8 cellular contexts compared by ENCODE assay signal in genomic region chr17:44014437-44015172, GRCh38. TPM values are rescaled to one million over a fixed set of nuclear protein-coding genes. Genes with fewer than 3 reads are reported as not detected.
A peak's percentile ranks its signal among the peaks of the same experiment; 100 is the strongest.
DNase-seq lines count a peak whose midpoint lies in the region; ATAC-seq, FAIRE-seq and TF ChIP-seq lines count a peak whose summit lies in the region.

TMEM101 (minus strand) TSS chr17:44014963; CDS start chr17:44014952, 11 bp downstream.

- peak within 1 kb of the TSS; percentile 38 to 65 for H3K4me3 ChIP-seq in aorta (ENCODE audit: low read length in 2 of 2)

- intact Hi-C loops in aorta (cut with DNase I) = no loop called here

- ATAC-seq in HG02884 (IDR thresholded peaks at IDR 0.05; ENCODE audit: unreplicated experiment) = peak; percentile 72
- ATAC-seq in aorta (ENCODE audit: low FRiP score) = peak; percentile 96

- DNase-seq in GM12892 (ENCODE audit: insufficient read length) (peak; percentile 95), NCI-H2029 treated with DMSO at 0.1 percent for 48 hours (lab: John Stamatoyannopoulos, UW) (peak; percentile 79), T1000 (lab: John Stamatoyannopoulos, UW) (peak; percentile 89), astrocyte of the hippocampus (ENCODE audit: low read depth, low spot score) (peak; percentile 95), hippocampal formation (lab: John Stamatoyannopoulos, UW) (peak; percentile 86 to 91), renal cortical epithelial cell (ENCODE audit: low read depth) (peak; percentile 83), aorta (peak; percentile 94 to 96)

- H3K9me3 ChIP-seq in aorta (ENCODE audit: control insufficient read depth, low read length) = no peaks in the 10 kb centered on the region

- FAIRE-seq in GM12892 (lab: Jason Lieb, UNC) = peak; percentile 94

- no peaks in the 10 kb centered on the region for H3K4me1 ChIP-seq in aorta (ENCODE audit: control insufficient read depth in 1 of 2, insufficient read depth in 2 of 2, low read length in 2 of 2)

- H3K27ac ChIP-seq in aorta (ENCODE audit: low read depth in 1 of 2, low read length in 2 of 2) = peak within 1 kb of the TSS in 1 of 2 donors; percentile 41

- no peaks in the 10 kb centered on the region for H3K27me3 ChIP-seq in aorta (ENCODE audit: control insufficient read depth in 1 of 2, insufficient read depth in 2 of 2, low read length in 1 of 2)

- peaks cover 0 to 3% of the 10 kb centered on the region in 2 donors for H3K36me3 ChIP-seq in aorta (ENCODE audit: control insufficient read depth in 1 of 2, insufficient read depth in 2 of 2, low read length in 1 of 2)

- TF ChIP-seq POLR2A in GM12892 (IDR thresholded peaks at IDR 0.05; ENCODE audit: low read depth, low read length) = peak; percentile 85; the same call in 1 of the 2 replicates

- 0 to 1% methylated on average over 43 of the region's 43 CpGs for WGBS in aorta, 2 donors

RNA-seq across cellular contexts. Expression of gene TMEM101, which starts in this region (rescaled TPM):
- 27.7 TPM for polyA plus RNA-seq in GM12892 (2012; ENCODE audit: missing spikeins)
- total RNA-seq in renal cortical epithelial cell = 43.8 and 71.2 TPM in 2 replicates
- 10 to 100 TPM; 15.2 to 16.7 TPM for total RNA-seq in aorta
- polyA plus RNA-seq in aorta = 10 to 100 TPM; 21.5 to 25.0 TPM
